ENCODE assay signal across 23 cellular contexts in genomic region chr4:153335665-153336064, GRCh38. TPM values are rescaled to one million over a fixed set of nuclear protein-coding genes. Genes with fewer than 3 reads are reported as not detected.
A peak's percentile ranks its signal among the peaks of the same experiment; 100 is the strongest.
DNase-seq lines count a peak whose midpoint lies in the region; ATAC-seq and TF ChIP-seq lines count a peak whose summit lies in the region.
"Had no signal": no experiment of that assay in that cellular context is flagged by ENCODE, and none has a peak within 500 bp of the region (broad histone marks: within the 10 kb centered on the region; RNA-seq: fewer than 3 reads in every experiment).

No MANE protein-coding gene starts in this region.

- H3K36me3 ChIP-seq in GM23248 (ENCODE audit: low read depth) (no peaks in the 10 kb centered on the region; the same call in 1 of the 2 replicates), RWPE2 (ENCODE audit: low read depth) (no peaks in the 10 kb centered on the region)

- no peak overlapping the region for H3K4me3 ChIP-seq in GM23248
- H3K4me3 ChIP-seq in RWPE2 (ENCODE audit: severe bottlenecking): no peak overlapping the region
- H3K4me3 ChIP-seq: ascending aorta, HAP-1, lung had no signal

- TF ChIP-seq CTCF in RWPE2 (IDR thresholded peaks at IDR 0.05; ENCODE audit: poor library complexity, severe bottlenecking): no peak

- no peaks in the 10 kb centered on the region for H3K79me2 ChIP-seq in GM23248 (ENCODE audit: insufficient read depth)

- in situ Hi-C loops in GM23248 (cut with MboI): loop anchor here (25.0 kb wide), 1 partner anchor 427 kb away; the partner anchor contains the start of gene RNF175

- H3K9me3 ChIP-seq in GM23248 (ENCODE audit: low read depth) (no peaks in the 10 kb centered on the region), RWPE2 (ENCODE audit: severe bottlenecking) (no peaks in the 10 kb centered on the region)
- H3K9me3 ChIP-seq: ascending aorta, HAP-1 had no signal

- no peak overlapping the region for H3K27ac ChIP-seq in GM23248
- peak overlapping the region; percentile 24 for H3K27ac ChIP-seq in RWPE2 (ENCODE audit: poor library complexity, severe bottlenecking)
- H3K27ac ChIP-seq: ascending aorta had no signal

- ATAC-seq in RWPE2 (ENCODE audit: low read depth) (peak; percentile 93), esophagus mucosa (peak; percentile 56), GM21576 (IDR thresholded peaks at IDR 0.05; ENCODE audit: unreplicated experiment) (no peak)

- WGBS in GM23248 (ENCODE audit: low coverage in 1 of 2, low lambda C conversion rate in 2 of 2, missing lambda C conversion rate in 2 of 2), 2 experiments: 55 to 59% methylated on average over 4 of the region's 4 CpGs

- H3K9ac ChIP-seq in GM23248: no peak overlapping the region

- H2AFZ ChIP-seq in GM23248: no peak overlapping the region

- DNase-seq in GM23248: peak; percentile 37
- no peak for DNase-seq in RWPE2 (ENCODE audit: low spot score)
- peak; percentile 73 for DNase-seq in renal cortical epithelial cell (ENCODE audit: low read depth)
- DNase-seq in AML-193 (lab: John Stamatoyannopoulos, UW): no peak
- DNase-seq in NCI-H187 treated with DMSO at 0.1 percent for 48 hours (lab: John Stamatoyannopoulos, UW): no peak
- DNase-seq: activated CD4-positive, alpha-beta memory T cell treated with anti-CD3 and anti-CD28 coated beads, Interleukin-2, amount 10 ng/mL, durations not matched to agents 7 days and 5 days; activated CD4-positive, CD25-positive, alpha-beta regulatory T cell treated with anti-CD3 and anti-CD28 coated beads, Interleukin-2, amount 50 U/mL, for 72 hours; activated naive CD8-positive, alpha-beta T cell treated with anti-CD3 and anti-CD28 coated beads for 36 hours; central memory CD4-positive, alpha-beta T cell; DMS79; glutamatergic neuron; kidney; NCI-H187; NCI-H526 treated with DMSO at 0.1 percent for 48 hours; stimulated activated naive CD4-positive, alpha-beta T cell treated with Interleukin-2 at 50 U/mL for 16 hours; T-helper 1 cell had no signal

- H3K4me2 ChIP-seq in GM23248 (ENCODE audit: unreplicated experiment): no peak overlapping the region

- H3F3A ChIP-seq in GM23248 (ENCODE audit: insufficient read depth): peaks cover 10% of the 10 kb centered on the region; the same call in 1 of the 2 replicates

- H3K27me3 ChIP-seq in GM23248 (replicated peaks; ENCODE audit: insufficient read depth) (no peaks in the 10 kb centered on the region), RWPE2 (ENCODE audit: insufficient read depth, poor library complexity, severe bottlenecking) (no peaks in the 10 kb centered on the region)
- H3K27me3 ChIP-seq: ascending aorta had no signal

- no peaks in the 10 kb centered on the region for H4K20me1 ChIP-seq in GM23248 (ENCODE audit: insufficient read depth)

- H3K9me2 ChIP-seq in GM23248 (ENCODE audit: insufficient read depth): no peaks in the 10 kb centered on the region

- H3K4me1 ChIP-seq in GM23248 (ENCODE audit: insufficient read depth) (peaks cover 16% of the 10 kb centered on the region), RWPE2 (ENCODE audit: insufficient read depth, poor library complexity, severe bottlenecking) (peaks cover 12% of the 10 kb centered on the region)
- H3K4me1 ChIP-seq: ascending aorta had no signal

RNA-seq across cellular contexts. Expression of gene MND1, which starts 8.8 kb away (rescaled TPM):
- 1.2 and 4.2 TPM in 2 replicates for total RNA-seq in GM23248 (2014; rRNA removed; shearing (Covaris generic))
- polyA plus RNA-seq in GM23248 (2016; fragmentation: Nextera tagmentation; extraction: Ambion mirVana): 4.3 and 4.9 TPM in 2 replicates
- total RNA-seq in esophagus mucosa: 4.4 TPM
- total RNA-seq in renal cortical epithelial cell: 2.4 and 9.0 TPM in 2 replicates
- total RNA-seq: ascending aorta, ureter had no signal
- polyA plus RNA-seq: CD14-positive monocyte had no signal

Comparison
In these comparisons a context has a peak if more than half of its experiments do, and no peak if none do; other contexts are left out.
1. DNase-seq: peak in GM23248 (single experiment) and renal cortical epithelial cell (single experiment); none in RWPE2 (single experiment), AML-193 (0 of 2) and NCI-H187 treated with DMSO at 0.1 percent for 48 hours (single experiment).